ENCODE assay signal across 1 cellular context in the genomic region with DNA sequence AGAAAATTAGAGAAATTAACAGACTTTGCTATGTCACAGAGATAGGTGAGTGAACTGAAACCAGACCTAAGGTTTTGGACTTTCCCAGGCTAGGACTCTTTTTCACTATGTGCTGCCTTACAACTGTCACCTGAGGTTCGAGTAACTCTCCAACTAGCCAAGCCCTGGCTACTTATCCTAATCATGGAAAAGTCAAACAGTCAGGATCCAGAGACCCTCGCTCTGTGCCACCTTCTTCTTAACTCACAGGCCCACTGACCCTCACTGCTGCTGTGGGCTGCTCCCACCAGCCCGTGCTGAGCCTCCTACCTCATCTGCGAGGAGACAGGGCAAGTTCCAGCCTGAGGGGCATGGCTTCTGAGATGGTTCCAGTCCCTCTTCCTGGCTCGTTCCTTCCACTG.
TF ChIP-seq lines count a peak whose summit lies in the region.

No MANE protein-coding gene starts in this region.

TF ChIP-seq in H1, 55 proteins besides CTCF, POLR2A, EP300 and RAD21:
- TF ChIP-seq, protein P1, sequence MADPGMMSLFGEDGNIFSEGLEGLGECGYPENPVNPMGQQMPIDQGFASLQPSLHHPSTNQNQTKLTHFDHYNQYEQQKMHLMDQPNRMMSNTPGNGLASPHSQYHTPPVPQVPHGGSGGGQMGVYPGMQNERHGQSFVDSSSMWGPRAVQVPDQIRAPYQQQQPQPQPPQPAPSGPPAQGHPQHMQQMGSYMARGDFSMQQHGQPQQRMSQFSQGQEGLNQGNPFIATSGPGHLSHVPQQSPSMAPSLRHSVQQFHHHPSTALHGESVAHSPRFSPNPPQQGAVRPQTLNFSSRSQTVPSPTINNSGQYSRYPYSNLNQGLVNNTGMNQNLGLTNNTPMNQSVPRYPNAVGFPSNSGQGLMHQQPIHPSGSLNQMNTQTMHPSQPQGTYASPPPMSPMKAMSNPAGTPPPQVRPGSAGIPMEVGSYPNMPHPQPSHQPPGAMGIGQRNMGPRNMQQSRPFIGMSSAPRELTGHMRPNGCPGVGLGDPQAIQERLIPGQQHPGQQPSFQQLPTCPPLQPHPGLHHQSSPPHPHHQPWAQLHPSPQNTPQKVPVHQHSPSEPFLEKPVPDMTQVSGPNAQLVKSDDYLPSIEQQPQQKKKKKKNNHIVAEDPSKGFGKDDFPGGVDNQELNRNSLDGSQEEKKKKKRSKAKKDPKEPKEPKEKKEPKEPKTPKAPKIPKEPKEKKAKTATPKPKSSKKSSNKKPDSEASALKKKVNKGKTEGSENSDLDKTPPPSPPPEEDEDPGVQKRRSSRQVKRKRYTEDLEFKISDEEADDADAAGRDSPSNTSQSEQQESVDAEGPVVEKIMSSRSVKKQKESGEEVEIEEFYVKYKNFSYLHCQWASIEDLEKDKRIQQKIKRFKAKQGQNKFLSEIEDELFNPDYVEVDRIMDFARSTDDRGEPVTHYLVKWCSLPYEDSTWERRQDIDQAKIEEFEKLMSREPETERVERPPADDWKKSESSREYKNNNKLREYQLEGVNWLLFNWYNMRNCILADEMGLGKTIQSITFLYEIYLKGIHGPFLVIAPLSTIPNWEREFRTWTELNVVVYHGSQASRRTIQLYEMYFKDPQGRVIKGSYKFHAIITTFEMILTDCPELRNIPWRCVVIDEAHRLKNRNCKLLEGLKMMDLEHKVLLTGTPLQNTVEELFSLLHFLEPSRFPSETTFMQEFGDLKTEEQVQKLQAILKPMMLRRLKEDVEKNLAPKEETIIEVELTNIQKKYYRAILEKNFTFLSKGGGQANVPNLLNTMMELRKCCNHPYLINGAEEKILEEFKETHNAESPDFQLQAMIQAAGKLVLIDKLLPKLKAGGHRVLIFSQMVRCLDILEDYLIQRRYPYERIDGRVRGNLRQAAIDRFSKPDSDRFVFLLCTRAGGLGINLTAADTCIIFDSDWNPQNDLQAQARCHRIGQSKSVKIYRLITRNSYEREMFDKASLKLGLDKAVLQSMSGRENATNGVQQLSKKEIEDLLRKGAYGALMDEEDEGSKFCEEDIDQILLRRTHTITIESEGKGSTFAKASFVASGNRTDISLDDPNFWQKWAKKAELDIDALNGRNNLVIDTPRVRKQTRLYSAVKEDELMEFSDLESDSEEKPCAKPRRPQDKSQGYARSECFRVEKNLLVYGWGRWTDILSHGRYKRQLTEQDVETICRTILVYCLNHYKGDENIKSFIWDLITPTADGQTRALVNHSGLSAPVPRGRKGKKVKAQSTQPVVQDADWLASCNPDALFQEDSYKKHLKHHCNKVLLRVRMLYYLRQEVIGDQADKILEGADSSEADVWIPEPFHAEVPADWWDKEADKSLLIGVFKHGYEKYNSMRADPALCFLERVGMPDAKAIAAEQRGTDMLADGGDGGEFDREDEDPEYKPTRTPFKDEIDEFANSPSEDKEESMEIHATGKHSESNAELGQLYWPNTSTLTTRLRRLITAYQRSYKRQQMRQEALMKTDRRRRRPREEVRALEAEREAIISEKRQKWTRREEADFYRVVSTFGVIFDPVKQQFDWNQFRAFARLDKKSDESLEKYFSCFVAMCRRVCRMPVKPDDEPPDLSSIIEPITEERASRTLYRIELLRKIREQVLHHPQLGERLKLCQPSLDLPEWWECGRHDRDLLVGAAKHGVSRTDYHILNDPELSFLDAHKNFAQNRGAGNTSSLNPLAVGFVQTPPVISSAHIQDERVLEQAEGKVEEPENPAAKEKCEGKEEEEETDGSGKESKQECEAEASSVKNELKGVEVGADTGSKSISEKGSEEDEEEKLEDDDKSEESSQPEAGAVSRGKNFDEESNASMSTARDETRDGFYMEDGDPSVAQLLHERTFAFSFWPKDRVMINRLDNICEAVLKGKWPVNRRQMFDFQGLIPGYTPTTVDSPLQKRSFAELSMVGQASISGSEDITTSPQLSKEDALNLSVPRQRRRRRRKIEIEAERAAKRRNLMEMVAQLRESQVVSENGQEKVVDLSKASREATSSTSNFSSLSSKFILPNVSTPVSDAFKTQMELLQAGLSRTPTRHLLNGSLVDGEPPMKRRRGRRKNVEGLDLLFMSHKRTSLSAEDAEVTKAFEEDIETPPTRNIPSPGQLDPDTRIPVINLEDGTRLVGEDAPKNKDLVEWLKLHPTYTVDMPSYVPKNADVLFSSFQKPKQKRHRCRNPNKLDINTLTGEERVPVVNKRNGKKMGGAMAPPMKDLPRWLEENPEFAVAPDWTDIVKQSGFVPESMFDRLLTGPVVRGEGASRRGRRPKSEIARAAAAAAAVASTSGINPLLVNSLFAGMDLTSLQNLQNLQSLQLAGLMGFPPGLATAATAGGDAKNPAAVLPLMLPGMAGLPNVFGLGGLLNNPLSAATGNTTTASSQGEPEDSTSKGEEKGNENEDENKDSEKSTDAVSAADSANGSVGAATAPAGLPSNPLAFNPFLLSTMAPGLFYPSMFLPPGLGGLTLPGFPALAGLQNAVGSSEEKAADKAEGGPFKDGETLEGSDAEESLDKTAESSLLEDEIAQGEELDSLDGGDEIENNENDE (IDR thresholded peaks at IDR 0.05; ENCODE audit: insufficient replicate concordance, low read length) = no peak
- TF ChIP-seq KDM5A (IDR thresholded peaks at IDR 0.05; ENCODE audit: low read length) (no peak), MAFK (IDR thresholded peaks at IDR 0.05; ENCODE audit: low read depth, low read length) (no peak), HDAC2 (IDR thresholded peaks at IDR 0.05; ENCODE audit: borderline replicate concordance in 1 of 2, low read depth in 2 of 2, low read length in 2 of 2) (no peak)
- TF ChIP-seq, protein P2, sequence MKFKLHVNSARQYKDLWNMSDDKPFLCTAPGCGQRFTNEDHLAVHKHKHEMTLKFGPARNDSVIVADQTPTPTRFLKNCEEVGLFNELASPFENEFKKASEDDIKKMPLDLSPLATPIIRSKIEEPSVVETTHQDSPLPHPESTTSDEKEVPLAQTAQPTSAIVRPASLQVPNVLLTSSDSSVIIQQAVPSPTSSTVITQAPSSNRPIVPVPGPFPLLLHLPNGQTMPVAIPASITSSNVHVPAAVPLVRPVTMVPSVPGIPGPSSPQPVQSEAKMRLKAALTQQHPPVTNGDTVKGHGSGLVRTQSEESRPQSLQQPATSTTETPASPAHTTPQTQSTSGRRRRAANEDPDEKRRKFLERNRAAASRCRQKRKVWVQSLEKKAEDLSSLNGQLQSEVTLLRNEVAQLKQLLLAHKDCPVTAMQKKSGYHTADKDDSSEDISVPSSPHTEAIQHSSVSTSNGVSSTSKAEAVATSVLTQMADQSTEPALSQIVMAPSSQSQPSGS (IDR thresholded peaks at IDR 0.05; ENCODE audit: low read length) = no peak
